ENCODE assay signal across 19 cellular contexts in the genomic region with DNA sequence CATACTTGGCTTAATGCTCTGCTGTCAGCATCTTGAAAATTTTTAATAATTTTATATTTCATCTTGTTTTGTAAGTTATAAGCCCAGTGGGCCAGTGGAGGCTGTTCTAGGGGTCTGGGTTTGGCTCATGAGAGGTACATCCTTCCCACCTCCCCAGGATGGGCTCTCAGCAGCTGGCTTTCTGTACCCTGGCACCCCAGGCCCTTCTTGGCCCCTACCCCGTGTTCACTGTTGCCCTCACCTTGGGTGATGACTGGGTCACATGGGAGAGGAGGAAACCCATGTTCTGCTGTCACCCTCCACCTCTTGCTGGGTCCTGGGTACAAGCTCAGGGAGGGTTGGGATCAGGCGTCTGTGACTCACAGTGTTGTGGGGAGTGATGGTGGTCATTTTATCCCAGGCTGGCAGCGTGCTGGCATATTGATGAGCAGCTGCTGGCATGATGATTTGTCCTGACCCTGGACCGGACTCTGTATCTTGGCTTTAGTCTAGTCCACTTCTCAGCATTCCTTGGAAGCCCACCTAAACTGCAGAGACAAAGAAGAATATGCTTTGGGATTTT. TPM values are rescaled to one million over a fixed set of nuclear protein-coding genes. Genes with fewer than 3 reads are reported as not detected.
"Had no signal": no experiment of that assay in that cellular context is flagged by ENCODE, and none has a peak within 500 bp of the region (broad histone marks: within the 10 kb centered on the region; RNA-seq: fewer than 3 reads in every experiment).

No MANE protein-coding gene starts in this region.

- H3K36me3 ChIP-seq: breast epithelium, left ventricle myocardium inferior, tibial nerve had no signal

- H3K27me3 Mint-ChIP-seq: dendritic cell treated with granulocyte-macrophage colony-stimulating factor and Interleukin-4, amounts not matched to agents 40 ng/mL and 50 ng/mL, for 4 days; memory B cell; progenitor cell of endocrine pancreas; stimulated activated memory B cell treated with anti-CD40 and anti-IgM and Interleukin-4, amounts not matched to agents 10 μg/mL and 1 μg/mL and 100 μg/mL, for 72 hours had no signal

- H3K27me3 ChIP-seq: breast epithelium, tibial nerve had no signal

- H3K27ac ChIP-seq: breast epithelium, foreskin keratinocyte, left ventricle myocardium inferior, tibial nerve had no signal

- H3K36me3 Mint-ChIP-seq: activated naive CD4-positive, alpha-beta T cell treated with anti-CD3 and anti-CD28 coated beads, Interleukin-2, amount 50 U/mL, for 72 hours; memory B cell; stimulated activated memory B cell treated with anti-CD40 and anti-IgM and Interleukin-4, amounts not matched to agents 10 μg/mL and 1 μg/mL and 100 μg/mL, for 72 hours had no signal

- H3K4me3 Mint-ChIP-seq: dendritic cell treated with granulocyte-macrophage colony-stimulating factor and Interleukin-4, amounts not matched to agents 40 ng/mL and 50 ng/mL, for 4 days; memory B cell; nephron; stimulated activated memory B cell treated with anti-CD40 and anti-IgM and Interleukin-4, amounts not matched to agents 10 μg/mL and 1 μg/mL and 100 μg/mL, for 72 hours had no signal

- H3K27ac Mint-ChIP-seq: dendritic cell treated with granulocyte-macrophage colony-stimulating factor and Interleukin-4, amounts not matched to agents 40 ng/mL and 50 ng/mL, for 4 days; memory B cell; progenitor cell of endocrine pancreas; stimulated activated memory B cell treated with anti-CD40 and anti-IgM and Interleukin-4, amounts not matched to agents 10 μg/mL and 1 μg/mL and 100 μg/mL, for 72 hours had no signal

- H3K9me3 ChIP-seq: breast epithelium, left ventricle myocardium inferior had no signal

- H3K4me3 ChIP-seq: breast epithelium, left ventricle myocardium inferior, tibial nerve had no signal

- H3K9me3 Mint-ChIP-seq: dendritic cell treated with granulocyte-macrophage colony-stimulating factor and Interleukin-4, amounts not matched to agents 40 ng/mL and 50 ng/mL, for 4 days; memory B cell; stimulated activated memory B cell treated with anti-CD40 and anti-IgM and Interleukin-4, amounts not matched to agents 10 μg/mL and 1 μg/mL and 100 μg/mL, for 72 hours had no signal

- DNase-seq: anterior cingulate cortex; effector memory CD4-positive, alpha-beta T cell; foreskin keratinocyte; left ventricle myocardium inferior; occipital lobe; stimulated activated CD4-positive, alpha-beta T cell treated with anti-CD3 and anti-CD28 coated beads, Interleukin-12 subunit alpha, Interleukin-12 subunit beta, amount 100 ng/mL, for 4 hours; stimulated activated CD4-positive, alpha-beta T cell treated with anti-CD3 and anti-CD28 coated beads, Interleukin-2, amount 100 ng/mL, for 24 hours; T-helper 1 cell; T1000 had no signal

- ATAC-seq: activated CD4-positive, CD25-positive, alpha-beta regulatory T cell treated with anti-CD3 and anti-CD28 coated beads, Interleukin-2, amount 50 U/mL, for 24 hours; foreskin keratinocyte; sciatic nerve; stimulated activated memory B cell treated with anti-CD40 and anti-IgM and Interleukin-4, amounts not matched to agents 10 μg/mL and 1 μg/mL and 100 μg/mL, for 72 hours had no signal

- H3K4me1 Mint-ChIP-seq: stimulated activated memory B cell treated with anti-CD40 and anti-IgM and Interleukin-4, amounts not matched to agents 10 μg/mL and 1 μg/mL and 100 μg/mL, for 72 hours had no signal

- H3K4me1 ChIP-seq: breast epithelium, tibial nerve had no signal

RNA-seq across cellular contexts. Expression of a gene that starts 34.6 kb away (rescaled TPM):
- polyA plus RNA-seq: foreskin keratinocyte had no signal
